19 cellular contexts compared by ENCODE assay signal in genomic region chr10:60757422-60757895, GRCh38. TPM values are rescaled to one million over a fixed set of nuclear protein-coding genes. Genes with fewer than 3 reads are reported as not detected.
A peak's percentile ranks its signal among the peaks of the same experiment; 100 is the strongest.
DNase-seq lines count a peak whose midpoint lies in the region; ATAC-seq and TF ChIP-seq lines count a peak whose summit lies in the region.
"Had no signal": no experiment of that assay in that cellular context is flagged by ENCODE, and none has a peak within 500 bp of the region (broad histone marks: within the 10 kb centered on the region; RNA-seq: fewer than 3 reads in every experiment).

No MANE protein-coding gene starts in this region.

- H3K27me3 Mint-ChIP-seq in mesothelial cell of epicardium (ENCODE audit: low read depth): no peaks in the 10 kb centered on the region

- H3K27ac Mint-ChIP-seq in mesothelial cell of epicardium: peak overlapping the region; percentile 99
- H3K27ac Mint-ChIP-seq: T-helper 17 cell had no signal

- peaks cover 2% of the 10 kb centered on the region for H3K36me3 Mint-ChIP-seq in mesothelial cell of epicardium

- no peak overlapping the region for H3K4me3 Mint-ChIP-seq in mesothelial cell of epicardium
- H3K4me3 Mint-ChIP-seq: central memory CD8-positive, alpha-beta T cell; T-helper 17 cell had no signal

- peak; percentile 48 for DNase-seq in EH (ENCODE audit: low read depth)
- peak; percentile 31 for DNase-seq in M059J (ENCODE audit: low read depth)
- peak; percentile 57 for DNase-seq in choroid plexus epithelial cell (ENCODE audit: low read depth)
- peak in 1 of 2 experiments; percentile 53 for DNase-seq in mesothelial cell of epicardium (ENCODE audit: low spot score in 2 of 2, unreplicated experiment in 2 of 2)
- no peak for DNase-seq in NCI-H748 (lab: John Stamatoyannopoulos, UW; ENCODE audit: unreplicated experiment)
- no peak for DNase-seq in stimulated activated CD4-positive, alpha-beta T cell treated with anti-CD3 and anti-CD28 coated beads, Interleukin-12 subunit alpha, Interleukin-12 subunit beta, amount 100 ng/mL, for 4 hours
- no peak for DNase-seq in activated effector memory CD4-positive, alpha-beta T cell treated with anti-CD3 and anti-CD28 coated beads, Interleukin-2, amount 50 U/mL, for 16 hours
- DNase-seq: activated CD4-positive, CD25-positive, alpha-beta regulatory T cell treated with anti-CD3 and anti-CD28 coated beads, Interleukin-2, amount 50 U/mL, for 72 hours; activated gamma-delta T cell; amniotic stem cell; effector memory CD4-positive, alpha-beta T cell; GM23248; heart right ventricle; KG1; NCI-H345; T-helper 17 cell had no signal

- peaks cover 42% of the 10 kb centered on the region for H3K4me1 Mint-ChIP-seq in mesothelial cell of epicardium
- H3K4me1 Mint-ChIP-seq: central memory CD8-positive, alpha-beta T cell; T-helper 17 cell had no signal

- no peak for ATAC-seq in GM21360 (IDR thresholded peaks at IDR 0.05; ENCODE audit: unreplicated experiment)
- ATAC-seq: heart right ventricle, T-helper 17 cell had no signal

- H3K4me3 ChIP-seq in choroid plexus epithelial cell (ENCODE audit: low read depth, low read length): no peak overlapping the region
- H3K4me3 ChIP-seq: GM23248, heart right ventricle, skin epidermis had no signal

- H3K9me3 Mint-ChIP-seq in mesothelial cell of epicardium: peaks cover 8% of the 10 kb centered on the region
- H3K9me3 Mint-ChIP-seq: central memory CD8-positive, alpha-beta T cell had no signal

- TF ChIP-seq CTCF in choroid plexus epithelial cell (conservative IDR thresholded peaks at IDR 0.05; ENCODE audit: low read depth, low read length): no peak
- no peak for TF ChIP-seq CTCF in mesothelial cell of epicardium (IDR thresholded peaks at IDR 0.05; ENCODE audit: unreplicated experiment)

RNA-seq across cellular contexts. Expression of gene CDK1, which starts 20.8 kb away (rescaled TPM):
- 151 and 191 TPM in 2 replicates for total RNA-seq in M059J (2014; rRNA removed; shearing (Covaris generic))
- 41.9 to 42.4 TPM (median 42.3 TPM) in 3 replicates for total RNA-seq in mesothelial cell of epicardium

Comparison
In these comparisons a context has a peak if more than half of its experiments do, and no peak if none do; other contexts are left out.
1. DNase-seq: peak in EH (single experiment), M059J (single experiment) and choroid plexus epithelial cell (single experiment); none in NCI-H748 (single experiment), stimulated activated CD4-positive, alpha-beta T cell treated with anti-CD3 and anti-CD28 coated beads, Interleukin-12 subunit alpha, Interleukin-12 subunit beta, amount 100 ng/mL, for 4 hours (single experiment) and activated effector memory CD4-positive, alpha-beta T cell treated with anti-CD3 and anti-CD28 coated beads, Interleukin-2, amount 50 U/mL, for 16 hours (single experiment).